In genomic region chr2:84906108-84906899, GRCh38 we compare ENCODE assay signal across 8 cellular contexts. TPM values are rescaled to one million over a fixed set of nuclear protein-coding genes. Genes with fewer than 3 reads are reported as not detected.
DNase-seq lines count a peak whose midpoint lies in the region; ATAC-seq lines count a peak whose summit lies in the region.

No MANE protein-coding gene starts in this region.

- peak overlapping the region; percentile 89 to 95 for H3K27ac Mint-ChIP-seq in T-cell

- CTCF ChIA-PET in T-cell (lab: Charles Lee) = interaction anchor here (0.5 to 3.1 kb wide), 18 partner anchors 11 to 389 kb away, joined by 3 to 50 read pairs (median 4); no protein-coding TSS in a partner anchor

- peaks cover 16% of the 10 kb centered on the region for H3K36me3 Mint-ChIP-seq in T-cell

- DNase-seq in NCI-H345 (lab: John Stamatoyannopoulos, UW) (peak; percentile 28), NCI-H345 treated with DMSO at 0.1 percent for 48 hours (lab: John Stamatoyannopoulos, UW; ENCODE audit: unreplicated experiment) (no peak), T-cell (peak in 11 of 34 experiments; percentile 21 to 49 (median 38)), caudate nucleus (lab: John Stamatoyannopoulos, UW) (peak in 34 of 61 donors; percentile 9 to 91 (median 36)), left kidney (ENCODE audit: low read depth, low spot score) (peak; percentile 69)
- peak; percentile 54 for DNase-seq in stimulated activated CD8-positive, alpha-beta memory T cell treated with anti-CD3 and anti-CD28 coated beads, Interleukin-4, amount 100 ng/mL, for 24 hours (ENCODE audit: low read depth)

- peak overlapping the region; percentile 81 for H3K27ac ChIP-seq in caudate nucleus (ENCODE audit: low read depth, low read length)

- H3K27me3 Mint-ChIP-seq in T-cell = no peaks in the 10 kb centered on the region

- ATAC-seq in HG02981 (IDR thresholded peaks at IDR 0.05; ENCODE audit: unreplicated experiment) (peak; percentile 20), T-cell (replicated peaks in 1 of 4) (peak; percentile 0 to 4 (median 2)), GM18858 (IDR thresholded peaks at IDR 0.05; ENCODE audit: unreplicated experiment) (no peak)

- H3K4me3 Mint-ChIP-seq in T-cell = peak overlapping the region; percentile 94 to 96 (median 96)

- POLR2A ChIA-PET in T-cell (lab: Charles Lee) = interaction anchor here (0.6 to 2.3 kb wide), 23 partner anchors 8 to 390 kb away, joined by 3 to 18 read pairs (median 4); partner anchors contain the start of genes DNAH6 (in 1 of the 2) and TRABD2A (in 1 of the 2)

- H3K4me1 Mint-ChIP-seq in T-cell = peaks cover 48 to 56% (median 53%) of the 10 kb centered on the region in 3 donors

- H3K9me3 Mint-ChIP-seq in T-cell = peaks cover 7 to 18% (median 7%) of the 10 kb centered on the region in 3 donors

RNA-seq across cellular contexts. Expression of gene TMSB10, which starts 0.8 kb away (rescaled TPM):
- 1,000 to 10,000 TPM; 1,423 to 1,890 (median 1,689) TPM for total RNA-seq in T-cell

RNA-seq across cellular contexts. Expression of gene TRABD2A, which starts 25.4 kb away (rescaled TPM):
- 100 to 1,000 TPM in 3 of 5 donors, 10 to 100 TPM in 2; 77.3 to 219 (median 106) TPM for total RNA-seq in T-cell
